ENCODE assay signal across 29 cellular contexts in genomic region chr2:434625-435024, GRCh38.
DNase-seq lines count a peak whose midpoint lies in the region; ATAC-seq and TF ChIP-seq lines count a peak whose summit lies in the region.
"Had no signal": no experiment of that assay in that cellular context is flagged by ENCODE, and none has a peak within 500 bp of the region (broad histone marks: within the 10 kb centered on the region; RNA-seq: fewer than 3 reads in every experiment).

No MANE protein-coding gene starts in this region.

- no peaks in the 10 kb centered on the region for H3K27me3 ChIP-seq in CD4-positive, CD25-positive, alpha-beta regulatory T cell (ENCODE audit: control insufficient read depth, insufficient read depth, low read length)
- H3K27me3 ChIP-seq in body of pancreas: no peaks in the 10 kb centered on the region
- H3K27me3 ChIP-seq: MG63 had no signal

- no peaks in the 10 kb centered on the region for H3K36me3 ChIP-seq in CD4-positive, CD25-positive, alpha-beta regulatory T cell (ENCODE audit: control insufficient read depth, insufficient read depth, low read length)
- no peaks in the 10 kb centered on the region for H3K36me3 ChIP-seq in body of pancreas (replicated peaks in 1 of 2; ENCODE audit: insufficient read depth in 1 of 2, low read depth in 2 of 2)
- H3K36me3 ChIP-seq: MG63, SJCRH30 had no signal

- intact Hi-C loops in activated CD8-positive, alpha-beta T cell treated with anti-CD3 and anti-CD28 coated beads for 36 hours (cut with micrococcal nuclease): no loop called here
- intact Hi-C loops in body of pancreas (cut with DNase I): no loop called here

- CTCF ChIA-PET in activated CD8-positive, alpha-beta T cell treated with anti-CD3 and anti-CD28 coated beads for 36 hours (lab: Charles Lee): no interaction called here
- CTCF ChIA-PET in activated CD8-positive, alpha-beta T cell treated with anti-CD3 and anti-CD28 coated beads, Interleukin-2, amount 10 ng/mL, durations not matched to agents 7 days and 5 days (lab: Charles Lee): no interaction called here

- H3K27ac ChIP-seq in CD4-positive, CD25-positive, alpha-beta regulatory T cell (ENCODE audit: insufficient read depth, low read length, poor library complexity, severe bottlenecking): no peak overlapping the region
- no peak overlapping the region for H3K27ac ChIP-seq in body of pancreas
- H3K27ac ChIP-seq: SJCRH30 had no signal

- no peak overlapping the region for H3K27ac Mint-ChIP-seq in activated CD8-positive, alpha-beta T cell treated with anti-CD3 and anti-CD28 coated beads for 36 hours
- H3K27ac Mint-ChIP-seq in activated CD8-positive, alpha-beta T cell treated with anti-CD3 and anti-CD28 coated beads, Interleukin-2, amount 10 ng/mL, durations not matched to agents 7 days and 5 days: no peak overlapping the region
- H3K27ac Mint-ChIP-seq in CD4-positive, CD25-positive, alpha-beta regulatory T cell: peak overlapping the region in 2 of 3 donors; percentile 44 to 76
- H3K27ac Mint-ChIP-seq in T-helper 17 cell (peak overlapping the region; percentile 30), naive B cell (peak overlapping the region; percentile 47 to 94 (median 76))

- H3K27me3 Mint-ChIP-seq in activated CD8-positive, alpha-beta T cell treated with anti-CD3 and anti-CD28 coated beads for 36 hours: no peaks in the 10 kb centered on the region
- peaks cover 3% of the 10 kb centered on the region for H3K27me3 Mint-ChIP-seq in activated CD8-positive, alpha-beta T cell treated with anti-CD3 and anti-CD28 coated beads, Interleukin-2, amount 10 ng/mL, durations not matched to agents 7 days and 5 days (ENCODE audit: low read depth)
- H3K27me3 Mint-ChIP-seq in CD4-positive, CD25-positive, alpha-beta regulatory T cell: peaks cover 12% of the 10 kb centered on the region
- H3K27me3 Mint-ChIP-seq in T-helper 17 cell: no peaks in the 10 kb centered on the region
- no peaks in the 10 kb centered on the region for H3K27me3 Mint-ChIP-seq in naive B cell
- H3K27me3 Mint-ChIP-seq: CD4-positive, alpha-beta memory T cell had no signal

- peaks cover 35% of the 10 kb centered on the region for H3K4me1 ChIP-seq in CD4-positive, CD25-positive, alpha-beta regulatory T cell (ENCODE audit: control insufficient read depth, insufficient read depth, low read length, poor library complexity, severe bottlenecking)
- peaks cover 10% of the 10 kb centered on the region for H3K4me1 ChIP-seq in body of pancreas
- H3K4me1 ChIP-seq: SJCRH30 had no signal

- H3K4me1 Mint-ChIP-seq in activated CD8-positive, alpha-beta T cell treated with anti-CD3 and anti-CD28 coated beads for 36 hours (ENCODE audit: low read depth): peaks cover 52% of the 10 kb centered on the region
- peaks cover 46% of the 10 kb centered on the region for H3K4me1 Mint-ChIP-seq in activated CD8-positive, alpha-beta T cell treated with anti-CD3 and anti-CD28 coated beads, Interleukin-2, amount 10 ng/mL, durations not matched to agents 7 days and 5 days (ENCODE audit: low read depth)
- peaks cover 26 to 53% (median 35%) of the 10 kb centered on the region in 4 donors for H3K4me1 Mint-ChIP-seq in CD4-positive, CD25-positive, alpha-beta regulatory T cell
- H3K4me1 Mint-ChIP-seq in T-helper 17 cell: peaks cover 23% of the 10 kb centered on the region
- peaks cover 39 to 61% (median 45%) of the 10 kb centered on the region in 3 donors for H3K4me1 Mint-ChIP-seq in naive B cell

- H3K4me3 Mint-ChIP-seq in activated CD8-positive, alpha-beta T cell treated with anti-CD3 and anti-CD28 coated beads for 36 hours: no peak overlapping the region
- no peak overlapping the region for H3K4me3 Mint-ChIP-seq in activated CD8-positive, alpha-beta T cell treated with anti-CD3 and anti-CD28 coated beads, Interleukin-2, amount 10 ng/mL, durations not matched to agents 7 days and 5 days
- H3K4me3 Mint-ChIP-seq in CD4-positive, CD25-positive, alpha-beta regulatory T cell: no peak overlapping the region
- no peak overlapping the region for H3K4me3 Mint-ChIP-seq in T-helper 17 cell
- no peak overlapping the region for H3K4me3 Mint-ChIP-seq in naive B cell
- H3K4me3 Mint-ChIP-seq: CD4-positive, alpha-beta memory T cell had no signal

- no peak for ATAC-seq in activated CD8-positive, alpha-beta T cell treated with anti-CD3 and anti-CD28 coated beads for 36 hours
- ATAC-seq in activated CD8-positive, alpha-beta T cell treated with anti-CD3 and anti-CD28 coated beads, Interleukin-2, amount 10 ng/mL, durations not matched to agents 7 days and 5 days: no peak
- ATAC-seq in CD4-positive, CD25-positive, alpha-beta regulatory T cell (ENCODE audit: low read depth in 2 of 2): no peak
- ATAC-seq in T-helper 17 cell (no peak), naive B cell (ENCODE audit: low read depth in 2 of 2) (no peak), GM21528 (IDR thresholded peaks at IDR 0.05; ENCODE audit: low FRiP score, unreplicated experiment) (no peak), body of pancreas (no peak), GM21390 (IDR thresholded peaks at IDR 0.05; ENCODE audit: unreplicated experiment) (no peak)
- ATAC-seq: GM12878, PC-3, Right ventricle myocardium inferior, SK-N-SH treated with all-trans-retinoic acid at 6 μM for 48 hours had no signal

- H3K36me3 Mint-ChIP-seq in activated CD8-positive, alpha-beta T cell treated with anti-CD3 and anti-CD28 coated beads for 36 hours (ENCODE audit: low read depth): no peaks in the 10 kb centered on the region
- no peaks in the 10 kb centered on the region for H3K36me3 Mint-ChIP-seq in activated CD8-positive, alpha-beta T cell treated with anti-CD3 and anti-CD28 coated beads, Interleukin-2, amount 10 ng/mL, durations not matched to agents 7 days and 5 days (ENCODE audit: low read depth)
- no peaks in the 10 kb centered on the region for H3K36me3 Mint-ChIP-seq in CD4-positive, CD25-positive, alpha-beta regulatory T cell
- H3K36me3 Mint-ChIP-seq in T-helper 17 cell (ENCODE audit: low read depth) (peaks cover 3% of the 10 kb centered on the region), naive B cell (no peaks in the 10 kb centered on the region)
- H3K36me3 Mint-ChIP-seq: CD4-positive, alpha-beta memory T cell had no signal

- no peak for TF ChIP-seq POLR2A in body of pancreas (IDR thresholded peaks at IDR 0.05)

- POLR2A ChIA-PET in activated CD8-positive, alpha-beta T cell treated with anti-CD3 and anti-CD28 coated beads for 36 hours (lab: Charles Lee): no interaction called here
- POLR2A ChIA-PET in activated CD8-positive, alpha-beta T cell treated with anti-CD3 and anti-CD28 coated beads, Interleukin-2, amount 10 ng/mL, durations not matched to agents 7 days and 5 days (lab: Charles Lee): interaction anchor here (0.6 kb wide), 1 partner anchor 103 kb away, joined by 3 read pairs; no protein-coding TSS in a partner anchor

- peak; percentile 19 for TF ChIP-seq CTCF in activated CD8-positive, alpha-beta T cell treated with anti-CD3 and anti-CD28 coated beads for 36 hours (IDR thresholded peaks at IDR 0.05)
- TF ChIP-seq CTCF in body of pancreas (IDR thresholded peaks at IDR 0.05): no peak

- no peak for DNase-seq in activated CD8-positive, alpha-beta T cell treated with anti-CD3 and anti-CD28 coated beads for 36 hours
- DNase-seq in activated CD8-positive, alpha-beta T cell treated with anti-CD3 and anti-CD28 coated beads, Interleukin-2, amount 10 ng/mL, durations not matched to agents 7 days and 5 days: no peak
- no peak for DNase-seq in CD4-positive, CD25-positive, alpha-beta regulatory T cell
- DNase-seq in T-helper 17 cell (no peak), naive B cell (no peak), body of pancreas (no peak)
- DNase-seq: 8988T; ACHN; CD4-positive, alpha-beta memory T cell; COR-L47; DMS79; EL; GDM1; KG1; MG63; NCI-H1105 treated with DMSO at 0.1 percent for 48 hours; NCI-H146; NCI-H2029; NCI-H446; NCI-H524 treated with DMSO at 0.1 percent for 48 hours; NCI-H774; NK-92 treated with Interleukin-12 subunit alpha and Interleukin-12 subunit beta, amount 100 ng/mL, for 24 hours; PC-3; SJCRH30 had no signal

- no peaks in the 10 kb centered on the region for H3K9me3 ChIP-seq in CD4-positive, CD25-positive, alpha-beta regulatory T cell (ENCODE audit: control insufficient read depth in 2 of 2, low read length in 2 of 2)
- no peaks in the 10 kb centered on the region for H3K9me3 ChIP-seq in T-helper 17 cell (ENCODE audit: control insufficient read depth, low read length, poor library complexity, severe bottlenecking)
- no peaks in the 10 kb centered on the region for H3K9me3 ChIP-seq in body of pancreas
- H3K9me3 ChIP-seq: MG63, SJCRH30 had no signal

- no peaks in the 10 kb centered on the region for H3K9me3 Mint-ChIP-seq in activated CD8-positive, alpha-beta T cell treated with anti-CD3 and anti-CD28 coated beads for 36 hours
- H3K9me3 Mint-ChIP-seq in activated CD8-positive, alpha-beta T cell treated with anti-CD3 and anti-CD28 coated beads, Interleukin-2, amount 10 ng/mL, durations not matched to agents 7 days and 5 days (ENCODE audit: insufficient read depth): no peaks in the 10 kb centered on the region
- H3K9me3 Mint-ChIP-seq in CD4-positive, CD25-positive, alpha-beta regulatory T cell: peaks cover 0 to 2% (median 0%) of the 10 kb centered on the region in 7 donors
- no peaks in the 10 kb centered on the region for H3K9me3 Mint-ChIP-seq in naive B cell
- H3K9me3 Mint-ChIP-seq: CD4-positive, alpha-beta memory T cell had no signal

- no peak overlapping the region for H3K4me3 ChIP-seq in CD4-positive, CD25-positive, alpha-beta regulatory T cell (ENCODE audit: low read depth, low read length)
- H3K4me3 ChIP-seq in body of pancreas: no peak overlapping the region
- H3K4me3 ChIP-seq: GM12878, MG63, SJCRH30 had no signal

Comparison
In these comparisons a context has a peak if more than half of its experiments do, and no peak if none do; other contexts are left out.
1. H3K27ac Mint-ChIP-seq: peak in CD4-positive, CD25-positive, alpha-beta regulatory T cell (2 of 3), T-helper 17 cell (single experiment) and naive B cell (6 of 6); none in activated CD8-positive, alpha-beta T cell treated with anti-CD3 and anti-CD28 coated beads for 36 hours (single experiment) and activated CD8-positive, alpha-beta T cell treated with anti-CD3 and anti-CD28 coated beads, Interleukin-2, amount 10 ng/mL, durations not matched to agents 7 days and 5 days (single experiment).